In genomic region chr20:23823621-23824324, GRCh38 we compare ENCODE assay signal across 19 cellular contexts. TPM values are rescaled to one million over a fixed set of nuclear protein-coding genes. Genes with fewer than 3 reads are reported as not detected.
DNase-seq lines count a peak whose midpoint lies in the region; ATAC-seq lines count a peak whose summit lies in the region.
"Had no signal": no experiment of that assay in that cellular context is flagged by ENCODE, and none has a peak within 500 bp of the region (broad histone marks: within the 10 kb centered on the region; RNA-seq: fewer than 3 reads in every experiment).

No MANE protein-coding gene starts in this region.

- intact Hi-C loops in head of caudate nucleus (cut with DNase I) (no loop called here), cardiac septum (cut with DNase I) (no loop called here)

- H3K9me3 Mint-ChIP-seq in stimulated activated effector memory CD8-positive, alpha-beta T cell treated with anti-CD3 and anti-CD28 coated beads, Interleukin-12 subunit alpha, Interleukin-12 subunit beta, amount 100 ng/mL, for 72 hours, result no peaks in the 10 kb centered on the region
- H3K9me3 Mint-ChIP-seq: CD4-positive, alpha-beta T cell had no signal

- no peaks in the 10 kb centered on the region for H3K36me3 ChIP-seq in KOPT-K1 (ENCODE audit: insufficient read depth, low read length)
- H3K36me3 ChIP-seq: SJCRH30 had no signal

- H3K36me3 Mint-ChIP-seq in stimulated activated effector memory CD8-positive, alpha-beta T cell treated with anti-CD3 and anti-CD28 coated beads, Interleukin-12 subunit alpha, Interleukin-12 subunit beta, amount 100 ng/mL, for 72 hours, result no peaks in the 10 kb centered on the region

- H3K27ac ChIP-seq in KOPT-K1 (ENCODE audit: low read depth, low read length, poor library complexity, severe bottlenecking), result peak overlapping the region; percentile 41
- H3K27ac ChIP-seq: SJCRH30 had no signal

- H3K9me3 ChIP-seq in KOPT-K1 (ENCODE audit: insufficient read depth, low read length, poor library complexity, severe bottlenecking), result no peaks in the 10 kb centered on the region
- H3K9me3 ChIP-seq: SJCRH30 had no signal

- DNase-seq in COR-L47 (lab: John Stamatoyannopoulos, UW), result peak; percentile 84
- DNase-seq in head of caudate nucleus, result peak in 29 of 42 donors; percentile 4 to 79 (median 33)
- DNase-seq in stimulated activated effector memory CD8-positive, alpha-beta T cell treated with anti-CD3 and anti-CD28 coated beads, Interleukin-12 subunit alpha, Interleukin-12 subunit beta, amount 100 ng/mL, for 72 hours (ENCODE audit: low spot score in 2 of 2), result no peak
- DNase-seq in LoVo (ENCODE audit: low spot score), result no peak
- no peak for DNase-seq in cardiac septum (ENCODE audit: low spot score)
- DNase-seq in NCI-H1436 treated with DMSO at 0.1 percent for 48 hours (lab: John Stamatoyannopoulos, UW), result no peak
- DNase-seq: ACHN; Calu3; CD4-positive, alpha-beta T cell; KG1; NCI-H1092; NCI-H1694 treated with DMSO at 0.1 percent for 48 hours; NCI-H446 treated with DMSO at 0.1 percent for 48 hours; NCI-H774; RPMI8226; SJCRH30 had no signal

- H3K27ac Mint-ChIP-seq in stimulated activated effector memory CD8-positive, alpha-beta T cell treated with anti-CD3 and anti-CD28 coated beads, Interleukin-12 subunit alpha, Interleukin-12 subunit beta, amount 100 ng/mL, for 72 hours, result no peak overlapping the region
- H3K27ac Mint-ChIP-seq: CD4-positive, alpha-beta T cell had no signal

- peak; percentile 4 for ATAC-seq in stimulated activated effector memory CD8-positive, alpha-beta T cell treated with anti-CD3 and anti-CD28 coated beads, Interleukin-12 subunit alpha, Interleukin-12 subunit beta, amount 100 ng/mL, for 72 hours

- H3K4me1 Mint-ChIP-seq in stimulated activated effector memory CD8-positive, alpha-beta T cell treated with anti-CD3 and anti-CD28 coated beads, Interleukin-12 subunit alpha, Interleukin-12 subunit beta, amount 100 ng/mL, for 72 hours, result no peaks in the 10 kb centered on the region

- H3K4me3 Mint-ChIP-seq in stimulated activated effector memory CD8-positive, alpha-beta T cell treated with anti-CD3 and anti-CD28 coated beads, Interleukin-12 subunit alpha, Interleukin-12 subunit beta, amount 100 ng/mL, for 72 hours, result no peak overlapping the region
- H3K4me3 Mint-ChIP-seq: CD4-positive, alpha-beta T cell had no signal

RNA-seq across cellular contexts. Expression of gene CST2, which starts 2.8 kb away (rescaled TPM):
- not detected for total RNA-seq in cardiac septum
- total RNA-seq: Calu3; CD4-positive, alpha-beta T cell; H1; MCF 10A; SJCRH30 had no signal

RNA-seq across cellular contexts. Expression of gene CST5, which starts 55.8 kb away (rescaled TPM):
- total RNA-seq in cardiac septum, result not detected
- total RNA-seq: Calu3; CD4-positive, alpha-beta T cell; H1; MCF 10A; SJCRH30 had no signal

Comparison
In these comparisons a context has a peak if more than half of its experiments do, and no peak if none do; other contexts are left out.
1. DNase-seq: peak in COR-L47 (single experiment) and head of caudate nucleus (29 of 42); none in stimulated activated effector memory CD8-positive, alpha-beta T cell treated with anti-CD3 and anti-CD28 coated beads, Interleukin-12 subunit alpha, Interleukin-12 subunit beta, amount 100 ng/mL, for 72 hours (0 of 2), LoVo (single experiment), cardiac septum (single experiment) and NCI-H1436 treated with DMSO at 0.1 percent for 48 hours (single experiment).